Comparison of ENCODE assay signal across 8 cellular contexts in the genomic region with DNA sequence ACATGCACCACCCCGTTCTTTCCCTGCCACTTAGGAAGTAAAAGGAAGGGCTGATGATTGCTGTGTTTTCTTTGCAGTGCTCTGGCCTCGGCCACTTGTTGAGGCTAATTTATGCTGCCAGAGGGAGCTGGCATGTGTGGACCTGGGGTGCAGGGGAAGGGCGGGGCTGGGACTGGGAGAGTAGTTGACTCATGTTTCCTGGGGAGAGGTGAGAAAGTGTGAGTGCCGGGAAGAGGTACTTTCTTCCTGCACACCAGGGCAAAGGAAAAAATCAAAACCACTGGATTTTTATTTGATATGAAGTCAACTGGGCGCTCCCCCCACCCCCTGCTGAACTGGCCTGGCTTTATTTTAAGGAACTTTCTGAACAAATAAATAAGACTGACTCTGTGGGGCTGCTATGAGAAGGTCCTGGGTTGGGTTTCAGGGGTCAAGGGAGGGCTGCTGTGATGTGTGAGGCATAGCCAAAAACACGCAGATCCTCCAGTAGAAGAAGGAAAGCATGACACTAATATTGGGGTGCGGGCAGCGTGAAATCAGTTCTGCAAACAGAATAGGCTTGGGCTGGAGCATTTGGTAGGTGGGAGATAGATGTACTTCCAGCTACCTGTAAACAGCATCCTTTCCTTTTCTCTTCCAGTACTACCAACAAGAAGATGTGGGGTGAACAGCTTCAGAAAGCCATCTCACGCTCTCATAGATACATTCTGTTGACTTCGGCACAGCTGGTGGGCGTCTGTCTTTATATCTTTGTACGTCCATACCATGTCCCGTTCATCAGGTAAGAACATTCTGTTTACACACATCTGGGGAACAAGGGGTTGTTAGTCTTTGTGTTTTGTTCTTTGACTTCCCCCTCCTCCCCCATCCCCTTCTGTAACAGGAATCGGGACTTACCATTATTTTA.
DNase-seq lines count a peak whose midpoint lies in the region; ATAC-seq lines count a peak whose summit lies in the region.

No MANE protein-coding gene starts in this region.

- no peaks in the 10 kb centered on the region for H3K9me3 Mint-ChIP-seq in CD8-positive, alpha-beta memory T cell
- no peaks in the 10 kb centered on the region for H3K9me3 Mint-ChIP-seq in natural killer cell treated with Interleukin-12 subunit alpha and Interleukin-12 subunit beta and Interleukin-15 and Interleukin-18, amount 100 ng/mL, for 72 hours

- no peaks in the 10 kb centered on the region for H3K36me3 ChIP-seq in CD8-positive, alpha-beta memory T cell (ENCODE audit: insufficient read depth, low read length)

- CTCF ChIA-PET in CD8-positive, alpha-beta memory T cell (lab: Charles Lee), result interaction anchor here (0.7 to 6.8 kb wide), 6 partner anchors 8 to 89 kb away, joined by 3 to 33 read pairs (median 4); no protein-coding TSS in a partner anchor

- H3K27me3 Mint-ChIP-seq in CD8-positive, alpha-beta memory T cell, result no peaks in the 10 kb centered on the region
- no peaks in the 10 kb centered on the region for H3K27me3 Mint-ChIP-seq in natural killer cell treated with Interleukin-12 subunit alpha and Interleukin-12 subunit beta and Interleukin-15 and Interleukin-18, amount 100 ng/mL, for 72 hours

- POLR2A ChIA-PET in CD8-positive, alpha-beta memory T cell (lab: Charles Lee), result no interaction called here

- peak; percentile 58 to 67 for ATAC-seq in natural killer cell treated with Interleukin-12 subunit alpha and Interleukin-12 subunit beta and Interleukin-15 and Interleukin-18, amount 100 ng/mL, for 72 hours
- ATAC-seq in HG03442 (IDR thresholded peaks at IDR 0.05; ENCODE audit: unreplicated experiment), result no peak

- H3K4me3 Mint-ChIP-seq in CD8-positive, alpha-beta memory T cell, result no peak overlapping the region
- H3K4me3 Mint-ChIP-seq in natural killer cell treated with Interleukin-12 subunit alpha and Interleukin-12 subunit beta and Interleukin-15 and Interleukin-18, amount 100 ng/mL, for 72 hours, result peak overlapping the region; percentile 43

- DNase-seq in CD8-positive, alpha-beta memory T cell, result no peak
- peak; percentile 84 for DNase-seq in NCI-H2107 treated with DMSO at 0.1 percent for 48 hours (lab: John Stamatoyannopoulos, UW; ENCODE audit: unreplicated experiment)
- DNase-seq in natural killer cell treated with Interleukin-12 subunit alpha and Interleukin-12 subunit beta and Interleukin-15 and Interleukin-18, amount 100 ng/mL, for 72 hours (ENCODE audit: low spot score), result peak; percentile 49
- no peak for DNase-seq in NCI-H1694 treated with DMSO at 0.1 percent for 48 hours (lab: John Stamatoyannopoulos, UW)
- DNase-seq in NCI-H748 treated with DMSO at 0.1 percent for 48 hours (lab: John Stamatoyannopoulos, UW), result no peak
- no peak for DNase-seq in NCI-H446 (lab: John Stamatoyannopoulos, UW)

- peak overlapping the region in 7 of 8 donors; percentile 12 to 77 (median 60) for H3K27ac Mint-ChIP-seq in CD8-positive, alpha-beta memory T cell
- peak overlapping the region; percentile 34 to 66 for H3K27ac Mint-ChIP-seq in natural killer cell treated with Interleukin-12 subunit alpha and Interleukin-12 subunit beta and Interleukin-15 and Interleukin-18, amount 100 ng/mL, for 72 hours

- no peaks in the 10 kb centered on the region for H3K9me3 ChIP-seq in CD8-positive, alpha-beta memory T cell (ENCODE audit: low read length)

- no peaks in the 10 kb centered on the region for H3K27me3 ChIP-seq in CD8-positive, alpha-beta memory T cell (ENCODE audit: insufficient read depth, low read length, poor library complexity, severe bottlenecking)

- no peak overlapping the region for H3K27ac ChIP-seq in CD8-positive, alpha-beta memory T cell (ENCODE audit: low read depth, low read length)
- peak overlapping the region; percentile 2 for H3K27ac ChIP-seq in cingulate gyrus (ENCODE audit: low read depth, low read length)

- H3K4me3 ChIP-seq in CD8-positive, alpha-beta memory T cell (ENCODE audit: low read length), result no peak overlapping the region

- peaks cover 9 to 54% (median 12%) of the 10 kb centered on the region in 3 donors for H3K36me3 Mint-ChIP-seq in CD8-positive, alpha-beta memory T cell
- no peaks in the 10 kb centered on the region for H3K36me3 Mint-ChIP-seq in natural killer cell treated with Interleukin-12 subunit alpha and Interleukin-12 subunit beta and Interleukin-15 and Interleukin-18, amount 100 ng/mL, for 72 hours

- H3K4me1 ChIP-seq in CD8-positive, alpha-beta memory T cell (ENCODE audit: insufficient read depth, low read length), result peaks cover 7% of the 10 kb centered on the region

- peaks cover 12 to 19% (median 13%) of the 10 kb centered on the region in 3 donors for H3K4me1 Mint-ChIP-seq in CD8-positive, alpha-beta memory T cell
- peaks cover 36% of the 10 kb centered on the region in 2 donors for H3K4me1 Mint-ChIP-seq in natural killer cell treated with Interleukin-12 subunit alpha and Interleukin-12 subunit beta and Interleukin-15 and Interleukin-18, amount 100 ng/mL, for 72 hours (ENCODE audit: low read depth in 2 of 2)

Comparison
In these comparisons a context has a peak if more than half of its experiments do, and no peak if none do; other contexts are left out.
1. DNase-seq: peak in NCI-H2107 treated with DMSO at 0.1 percent for 48 hours (single experiment) and natural killer cell treated with Interleukin-12 subunit alpha and Interleukin-12 subunit beta and Interleukin-15 and Interleukin-18, amount 100 ng/mL, for 72 hours (single experiment); none in CD8-positive, alpha-beta memory T cell (0 of 5), NCI-H1694 treated with DMSO at 0.1 percent for 48 hours (single experiment), NCI-H748 treated with DMSO at 0.1 percent for 48 hours (single experiment) and NCI-H446 (0 of 2).